ENCODE assay signal across 1 cellular context in genomic region chr11:73402834-73403185, GRCh38.
TF ChIP-seq lines count a peak whose summit lies in the region.

No MANE protein-coding gene starts in this region.

TF ChIP-seq in GM12878, 131 proteins besides CTCF, POLR2A, EP300 and RAD21:
- TF ChIP-seq CHD1 (IDR thresholded peaks at IDR 0.05; ENCODE audit: low read depth, low read length) (no peak), SMC3 (IDR thresholded peaks at IDR 0.05; ENCODE audit: borderline replicate concordance, low read length) (peak; percentile 47; the same call in 1 of the 2 replicates), RELB (IDR thresholded peaks at IDR 0.05; ENCODE audit: low read depth) (no peak), RB1 (IDR thresholded peaks at IDR 0.05; ENCODE audit: borderline replicate concordance) (no peak), IRF3 (IDR thresholded peaks at IDR 0.05) (no peak), MYC (IDR thresholded peaks at IDR 0.05; ENCODE audit: insufficient read depth, insufficient read length, insufficient replicate concordance, low read length, severe bottlenecking) (no peak)
TF ChIP-seq in GM12878: peak in this region for 1.
